ENCODE assay signal across 9 cellular contexts in the genomic region with DNA sequence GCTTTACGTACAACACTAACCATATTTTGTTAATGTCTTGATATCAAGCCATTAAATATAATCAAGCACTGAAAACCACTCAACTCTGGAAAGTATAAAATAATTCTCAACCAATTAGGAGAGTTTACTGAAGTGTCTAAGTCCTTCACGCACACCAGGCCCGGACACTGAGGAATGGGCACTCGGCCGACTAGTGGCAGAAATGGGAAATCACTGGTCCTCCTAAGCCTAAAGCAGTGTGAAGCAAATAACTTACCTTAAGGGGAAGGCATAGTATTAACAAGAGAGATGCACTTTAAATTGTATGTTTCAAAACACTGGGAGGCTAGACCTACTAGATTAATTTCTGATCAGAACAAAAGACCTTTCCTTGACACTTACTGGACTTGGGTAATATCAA. TPM values are rescaled to one million over a fixed set of nuclear protein-coding genes. Genes with fewer than 3 reads are reported as not detected.
DNase-seq lines count a peak whose midpoint lies in the region; ATAC-seq, FAIRE-seq and TF ChIP-seq lines count a peak whose summit lies in the region.
"Had no signal": no experiment of that assay in that cellular context is flagged by ENCODE, and none has a peak within 500 bp of the region (broad histone marks: within the 10 kb centered on the region; RNA-seq: fewer than 3 reads in every experiment).

No MANE protein-coding gene starts in this region.

- no peak overlapping the region for H2BK5ac ChIP-seq in H9 (ENCODE audit: insufficient read length, low read length)

- H3K4me1 ChIP-seq in CD8-positive, alpha-beta T cell (ENCODE audit: insufficient read depth, low read length), result no peaks in the 10 kb centered on the region
- H3K4me1 ChIP-seq in H9 (ENCODE audit: insufficient read depth, low read length) (no peaks in the 10 kb centered on the region), HepG2 (ENCODE audit: insufficient read depth, low read length) (peaks cover 6% of the 10 kb centered on the region; the same call in 1 of the 2 replicates)

- TF ChIP-seq POLR2A in HepG2 (IDR thresholded peaks at IDR 0.05; ENCODE audit: insufficient read depth in 1 of 2, low read depth in 2 of 2, low read length in 2 of 2), result no peak

- no peak overlapping the region for H3K14ac ChIP-seq in H9 (ENCODE audit: insufficient read depth, low read length)

- no peak overlapping the region for H3K18ac ChIP-seq in H9 (ENCODE audit: insufficient read length, low read depth, low read length)

- DNase-seq in CD8-positive, alpha-beta T cell, result no peak
- DNase-seq in H9 (peak; percentile 61), bronchial epithelial cell (ENCODE audit: low read depth) (peak; percentile 5), HepG2 (ENCODE audit: low spot score) (peak; percentile 29), DMS153 treated with DMSO at 0.1 percent for 48 hours (lab: John Stamatoyannopoulos, UW; ENCODE audit: unreplicated experiment) (no peak), NCI-H1417 (lab: John Stamatoyannopoulos, UW) (no peak), KBM-7 (no peak)
- DNase-seq: activated T-cell treated with anti-CD3 and anti-CD28 coated beads, Interleukin-2, amount 50 U/mL, for 4 hours had no signal

- no peak overlapping the region for H2AFZ ChIP-seq in H9 (ENCODE audit: low read length)
- H2AFZ ChIP-seq in HepG2 (ENCODE audit: low read length), result no peak overlapping the region

- TF ChIP-seq RAD21 in HepG2 (CRISPR knock-in tag; IDR thresholded peaks at IDR 0.05), result no peak

- no peak for TF ChIP-seq EP300 in HepG2 (IDR thresholded peaks at IDR 0.05; ENCODE audit: low read depth in 2 of 2, low read length in 2 of 2)
- TF ChIP-seq EP300 in HepG2 (CRISPR knock-in tag; IDR thresholded peaks at IDR 0.05; ENCODE audit: borderline replicate concordance), result no peak

- no peaks in the 10 kb centered on the region for H3K27me3 Mint-ChIP-seq in CD8-positive, alpha-beta T cell (ENCODE audit: low read depth)
- H3K27me3 Mint-ChIP-seq in H9 (ENCODE audit: low read depth), result no peaks in the 10 kb centered on the region

- H3K79me1 ChIP-seq in H9 (ENCODE audit: insufficient read depth, low read depth, low read length, poor library complexity, severe bottlenecking), result no peaks in the 10 kb centered on the region

- H3K27me3 ChIP-seq in CD8-positive, alpha-beta T cell (ENCODE audit: insufficient read depth, low read length), result no peaks in the 10 kb centered on the region
- H3K27me3 ChIP-seq in H9 (ENCODE audit: insufficient read depth, low read length) (no peaks in the 10 kb centered on the region), bronchial epithelial cell (ENCODE audit: control insufficient read depth, insufficient read depth, low read length) (no peaks in the 10 kb centered on the region), HepG2 (ENCODE audit: control insufficient read depth in 1 of 2, insufficient read depth in 2 of 2, low read length in 2 of 2) (no peaks in the 10 kb centered on the region)

- H4K20me1 ChIP-seq in H9 (ENCODE audit: control insufficient read depth, insufficient read depth, insufficient read length) (no peaks in the 10 kb centered on the region), HepG2 (ENCODE audit: insufficient read depth, low read length) (peaks cover 11% of the 10 kb centered on the region; the same call in 1 of the 2 replicates)

- H2BK15ac ChIP-seq in H9 (ENCODE audit: low read depth, low read length), result no peak overlapping the region

- no peaks in the 10 kb centered on the region for H3K36me3 ChIP-seq in CD8-positive, alpha-beta T cell (ENCODE audit: insufficient read depth, low read length)
- H3K36me3 ChIP-seq in bronchial epithelial cell (ENCODE audit: control insufficient read depth, insufficient read depth, low read length), result peaks cover 4% of the 10 kb centered on the region
- peaks cover 1 to 5% of the 10 kb centered on the region in 2 experiments; a peak in 4 of 5 replicates for H3K36me3 ChIP-seq in HepG2 (replicated peaks in 1 of 2; ENCODE audit: control insufficient read depth in 1 of 2, insufficient read depth in 2 of 2, low read length in 2 of 2)

- TF ChIP-seq CTCF in CD8-positive, alpha-beta T cell (IDR thresholded peaks at IDR 0.05), result peak; percentile 21
- TF ChIP-seq CTCF in H9 (conservative IDR thresholded peaks at IDR 0.05) (peak; percentile 81), bronchial epithelial cell (IDR thresholded peaks at IDR 0.05; ENCODE audit: insufficient read depth, low read length, severe bottlenecking) (peak; percentile 18), HepG2 (CRISPR knock-in tag; IDR thresholded peaks at IDR 0.05) (peak; percentile 55)

- CTCF ChIA-PET in CD8-positive, alpha-beta T cell (lab: Charles Lee), result interaction anchor here (1.5 kb wide), 1 partner anchor 22 kb away, joined by 3 read pairs; no protein-coding TSS in a partner anchor
- CTCF ChIA-PET in HepG2 (lab: Yijun Ruan, JAX; ENCODE audit: low intra/inter-chr PET ratio, low total read pairs), result no interaction called here

- no peaks in the 10 kb centered on the region for H3K9me3 Mint-ChIP-seq in CD8-positive, alpha-beta T cell
- peaks cover 14 to 23% of the 10 kb centered on the region in 2 experiments for H3K9me3 Mint-ChIP-seq in H9
- H3K9me3 Mint-ChIP-seq: activated T-cell treated with anti-CD3 and anti-CD28 coated beads, Interleukin-2, amount 50 U/mL, for 4 hours had no signal

- no peaks in the 10 kb centered on the region for H3K9me3 ChIP-seq in CD8-positive, alpha-beta T cell (ENCODE audit: low read length)
- H3K9me3 ChIP-seq in H9 (ENCODE audit: control insufficient read depth, low read depth, low read length) (peaks cover 4% of the 10 kb centered on the region), HepG2 (ENCODE audit: low read length) (no peaks in the 10 kb centered on the region)

- no peak overlapping the region for H3K4me3 ChIP-seq in CD8-positive, alpha-beta T cell (ENCODE audit: low read depth, low read length)
- H3K4me3 ChIP-seq in bronchial epithelial cell (ENCODE audit: low read depth, low read length) (no peak overlapping the region), HepG2 (replicated peaks in 1 of 3; ENCODE audit: insufficient read depth in 1 of 3, low read depth in 2 of 3, low read length in 3 of 3) (no peak overlapping the region)

- H2BK120ac ChIP-seq in H9 (ENCODE audit: low read depth, low read length, poor library complexity, severe bottlenecking), result no peak overlapping the region

- H3K4me1 Mint-ChIP-seq in CD8-positive, alpha-beta T cell (ENCODE audit: low read depth), result peaks cover 11% of the 10 kb centered on the region
- peaks cover 0 to 7% of the 10 kb centered on the region in 2 experiments; a peak in 2 of 4 replicates for H3K4me1 Mint-ChIP-seq in H9

- no peak overlapping the region for H3K23ac ChIP-seq in H9 (ENCODE audit: insufficient read length, low read depth, low read length)

- H3K36me3 Mint-ChIP-seq in CD8-positive, alpha-beta T cell, result peaks cover 15% of the 10 kb centered on the region
- peaks cover 18 to 22% (median 21%) of the 10 kb centered on the region in 3 experiments for H3K36me3 Mint-ChIP-seq in H9 (ENCODE audit: insufficient read depth in 1 of 3, low read depth in 3 of 3)

- ATAC-seq in CD8-positive, alpha-beta T cell, result no peak
- ATAC-seq in HepG2 (peak; percentile 88), GM19452 (IDR thresholded peaks at IDR 0.05; ENCODE audit: unreplicated experiment) (no peak)
- ATAC-seq: activated T-cell treated with anti-CD3 and anti-CD28 coated beads, Interleukin-2, amount 50 U/mL, for 4 hours had no signal

- no peak overlapping the region for H3K4me3 Mint-ChIP-seq in CD8-positive, alpha-beta T cell
- H3K4me3 Mint-ChIP-seq in H9, result no peak overlapping the region
- H3K4me3 Mint-ChIP-seq: activated T-cell treated with anti-CD3 and anti-CD28 coated beads, Interleukin-2, amount 50 U/mL, for 4 hours had no signal

- H3K79me2 ChIP-seq in H9 (ENCODE audit: insufficient read depth, low read length), result no peaks in the 10 kb centered on the region; the same call in 1 of the 2 replicates
- H3K79me2 ChIP-seq in HepG2 (ENCODE audit: insufficient read depth, low read length), result peaks cover 49% of the 10 kb centered on the region

- FAIRE-seq in bronchial epithelial cell (lab: Jason Lieb, UNC) (no peak), HepG2 (lab: Jason Lieb, UNC) (peak; percentile 65)

- no peak overlapping the region for H2BK20ac ChIP-seq in H9 (ENCODE audit: low read depth, low read length, poor library complexity, severe bottlenecking)

- BruUV-seq in HepG2 (replicated peaks; lab: Mats Ljungman, UMichigan), result no TSS peak

- no peak overlapping the region for H3T11ph ChIP-seq in H9 (ENCODE audit: low read length)

- H3K27ac Mint-ChIP-seq in CD8-positive, alpha-beta T cell, result no peak overlapping the region
- H3K27ac Mint-ChIP-seq in H9, result no peak overlapping the region

- no peak overlapping the region for H4K5ac ChIP-seq in H9 (ENCODE audit: insufficient read length, low read depth, low read length)

- no peak overlapping the region for H4K8ac ChIP-seq in H9 (replicated peaks; ENCODE audit: insufficient read length, low read depth, low read length)

- H3K9ac ChIP-seq in H9 (ENCODE audit: extremely low read depth, insufficient read length, low read length) (no peak overlapping the region), HepG2 (ENCODE audit: insufficient read depth, low read depth, low read length) (no peak overlapping the region)

- no peak overlapping the region for H2AK5ac ChIP-seq in H9 (ENCODE audit: insufficient read length, low read length)

- in situ Hi-C loops in HepG2 (cut with HindIII; ENCODE audit: extremely low pct_ligation_motif_present, low pct_unique_long_range_greater_than_20kb), result no loop called here
- in situ Hi-C loops in KBM-7 (cut with MboI; ENCODE audit: low pct_unique_long_range_greater_than_20kb, low sequenced_read_pairs), result no loop called here

- POLR2A ChIA-PET in CD8-positive, alpha-beta T cell (lab: Charles Lee), result no interaction called here
- POLR2A ChIA-PET in HepG2 (lab: Yijun Ruan, JAX), result no interaction called here

- H3K4ac ChIP-seq in H9 (ENCODE audit: low read depth, low read length), result no peak overlapping the region

- H3K27ac ChIP-seq in CD8-positive, alpha-beta T cell (ENCODE audit: low read depth, low read length), result no peak overlapping the region
- no peak overlapping the region for H3K27ac ChIP-seq in H9 (ENCODE audit: insufficient read length, low read depth, low read length)
- H3K27ac ChIP-seq in HepG2 (ENCODE audit: extremely low read length, insufficient read depth, low read length), result no peak overlapping the region

- no peak overlapping the region for H3K4me2 ChIP-seq in H9 (ENCODE audit: insufficient read depth, insufficient read length, low read length)
- no peak overlapping the region for H3K4me2 ChIP-seq in HepG2 (ENCODE audit: low read depth, low read length)

- intact Hi-C loops in CD8-positive, alpha-beta T cell (cut with DNase I, micrococcal nuclease), result no loop called here
- intact Hi-C loops in HepG2 (cut with micrococcal nuclease; ENCODE audit: unreplicated experiment), result loop anchor here (1.0 kb wide), 1 partner anchor 31 kb away; no protein-coding TSS in a partner anchor

- WGBS in H9 (ENCODE audit: extremely low coverage, insufficient read length, low lambda C conversion rate), result no CpG with 5 or more reads among the region's 5 CpGs
- 61% methylated on average over 5 of the region's 5 CpGs for WGBS in HepG2 (ENCODE audit: low lambda C conversion rate)

- H3K23me2 ChIP-seq in H9 (ENCODE audit: insufficient read length, low read depth, low read length, poor library complexity, severe bottlenecking), result no peaks in the 10 kb centered on the region

- no peak overlapping the region for H4K91ac ChIP-seq in H9 (ENCODE audit: insufficient read length, low read depth, low read length)

- H2BK12ac ChIP-seq in H9 (ENCODE audit: insufficient read length, low read depth, low read length), result no peak overlapping the region

- H3K56ac ChIP-seq in H9 (ENCODE audit: insufficient read length, low read depth, low read length), result no peak overlapping the region

RNA-seq across cellular contexts. Expression of gene FAM210A, which starts 45.7 kb away (rescaled TPM):
- 1 to 10 TPM; 8.3 to 9.1 TPM for total RNA-seq in CD8-positive, alpha-beta T cell
- total RNA-seq in H9 (2021) (21.3 and 22.5 TPM in 2 replicates), bronchial epithelial cell (49.8 and 55.6 TPM in 2 replicates), HepG2 (2016; rRNA removed; fragmentation: Illumina TruSeq; extraction: Trizol) (33.2 and 37.0 TPM in 2 replicates)
- total RNA-seq in HepG2 (2016; cell fraction: cytosol; rRNA removed; fragmentation: Illumina TruSeq; extraction: Trizol; ENCODE audit: low read depth), result 54.2 TPM in 2 replicates
- 31.4 and 39.0 TPM in 2 replicates for total RNA-seq in HepG2 (2016; cell fraction: insoluble cytoplasmic fraction; rRNA removed; fragmentation: Illumina TruSeq; extraction: Trizol)
- 37.5 and 40.4 TPM in 2 replicates for total RNA-seq in HepG2 (2016; cell fraction: membrane; rRNA removed; fragmentation: Illumina TruSeq; extraction: Trizol)
- total RNA-seq in HepG2 (2016; cell fraction: nucleus; rRNA removed; fragmentation: Illumina TruSeq; extraction: Trizol), result 17.5 and 22.7 TPM in 2 replicates
- polyA plus RNA-seq in HepG2 (2011; rRNA removed), result 30.4 and 37.5 TPM in 2 replicates
- 25.4 and 26.3 TPM in 2 replicates for polyA plus RNA-seq in HepG2 (2011; cell fraction: cytosol; rRNA removed)
- 14.0 and 14.1 TPM in 2 replicates for polyA plus RNA-seq in HepG2 (2011; cell fraction: nucleus; rRNA removed)
- polyA plus RNA-seq in HepG2 (2012), result 26.8 and 28.3 TPM in 2 replicates
- 10.0 and 15.4 TPM in 2 replicates for polyA plus RNA-seq in HepG2 (2016; cell fraction: cytosol; fragmentation: Illumina TruSeq; extraction: Trizol; ENCODE audit: low read depth)
- polyA plus RNA-seq in HepG2 (2016; cell fraction: insoluble cytoplasmic fraction; fragmentation: Illumina TruSeq; extraction: Trizol; ENCODE audit: low read depth), result 32.4 and 35.3 TPM in 2 replicates
- polyA plus RNA-seq in HepG2 (2016; cell fraction: membrane; fragmentation: Illumina TruSeq; extraction: Trizol; ENCODE audit: low read depth), result 21.0 and 22.4 TPM in 2 replicates
- 25.3 and 33.8 TPM in 2 replicates for polyA plus RNA-seq in HepG2 (2016; cell fraction: nucleus; fragmentation: Illumina TruSeq; extraction: Trizol; ENCODE audit: insufficient read depth, low read depth)
- polyA minus RNA-seq in HepG2 (2011; rRNA and poly(A)+ RNA removed; ENCODE audit: low replicate concordance), result 31.8 and 37.7 TPM in 2 replicates
- polyA minus RNA-seq in HepG2 (2011; cell fraction: cytosol; rRNA and poly(A)+ RNA removed), result 20.5 and 27.7 TPM in 2 replicates
- 16.4 and 19.8 TPM in 2 replicates for polyA minus RNA-seq in HepG2 (2011; cell fraction: nucleus; rRNA and poly(A)+ RNA removed)

RNA-seq across cellular contexts. Expression of gene RNMT, which starts 45.9 kb away (rescaled TPM):
- total RNA-seq in CD8-positive, alpha-beta T cell, result 100 to 1,000 TPM; 159 to 160 TPM
- total RNA-seq in H9 (2021), result 61.8 and 66.3 TPM in 2 replicates
- total RNA-seq in bronchial epithelial cell, result 26.8 and 37.4 TPM in 2 replicates
- total RNA-seq in HepG2 (2016; rRNA removed; fragmentation: Illumina TruSeq; extraction: Trizol), result 24.4 and 54.1 TPM in 2 replicates
- total RNA-seq in HepG2 (2016; cell fraction: cytosol; rRNA removed; fragmentation: Illumina TruSeq; extraction: Trizol; ENCODE audit: low read depth), result 2.8 and 3.9 TPM in 2 replicates
- 22.7 and 49.1 TPM in 2 replicates for total RNA-seq in HepG2 (2016; cell fraction: insoluble cytoplasmic fraction; rRNA removed; fragmentation: Illumina TruSeq; extraction: Trizol)
- 8.7 and 10.1 TPM in 2 replicates for total RNA-seq in HepG2 (2016; cell fraction: membrane; rRNA removed; fragmentation: Illumina TruSeq; extraction: Trizol)
- total RNA-seq in HepG2 (2016; cell fraction: nucleus; rRNA removed; fragmentation: Illumina TruSeq; extraction: Trizol), result 28.1 and 31.6 TPM in 2 replicates
- polyA plus RNA-seq in HepG2 (2011; rRNA removed), result 18.5 and 22.9 TPM in 2 replicates
- polyA plus RNA-seq in HepG2 (2011; cell fraction: cytosol; rRNA removed), result 12.0 and 18.1 TPM in 2 replicates
- 39.1 and 40.6 TPM in 2 replicates for polyA plus RNA-seq in HepG2 (2011; cell fraction: nucleus; rRNA removed)
- 34.3 and 44.7 TPM in 2 replicates for polyA plus RNA-seq in HepG2 (2012)
- 1.6 and 2.1 TPM in 2 replicates for polyA plus RNA-seq in HepG2 (2016; cell fraction: cytosol; fragmentation: Illumina TruSeq; extraction: Trizol; ENCODE audit: low read depth)
- 25.2 TPM in 2 replicates for polyA plus RNA-seq in HepG2 (2016; cell fraction: insoluble cytoplasmic fraction; fragmentation: Illumina TruSeq; extraction: Trizol; ENCODE audit: low read depth)
- 4.9 and 5.0 TPM in 2 replicates for polyA plus RNA-seq in HepG2 (2016; cell fraction: membrane; fragmentation: Illumina TruSeq; extraction: Trizol; ENCODE audit: low read depth)
- 25.3 and 30.8 TPM in 2 replicates for polyA plus RNA-seq in HepG2 (2016; cell fraction: nucleus; fragmentation: Illumina TruSeq; extraction: Trizol; ENCODE audit: insufficient read depth, low read depth)
- 8.6 and 9.9 TPM in 2 replicates for polyA minus RNA-seq in HepG2 (2011; rRNA and poly(A)+ RNA removed; ENCODE audit: low replicate concordance)
- polyA minus RNA-seq in HepG2 (2011; cell fraction: cytosol; rRNA and poly(A)+ RNA removed), result 12.1 and 16.3 TPM in 2 replicates
- 35.1 and 41.3 TPM in 2 replicates for polyA minus RNA-seq in HepG2 (2011; cell fraction: nucleus; rRNA and poly(A)+ RNA removed)

Comparison
In these comparisons a context has a peak if more than half of its experiments do, and no peak if none do; other contexts are left out.
1. DNase-seq: peak in H9 (single experiment), bronchial epithelial cell (single experiment) and HepG2 (single experiment); none in CD8-positive, alpha-beta T cell (0 of 7), DMS153 treated with DMSO at 0.1 percent for 48 hours (single experiment), NCI-H1417 (0 of 3) and KBM-7 (single experiment).
2. CTCF ChIP-seq: peak in every context shown above with its lines; median percentile 81 in H9; 55 in HepG2; 21 in CD8-positive, alpha-beta T cell; 18 in bronchial epithelial cell.